ENCODE assay signal across 14 cellular contexts in genomic region chr13:40697711-40698110, GRCh38. TPM values are rescaled to one million over a fixed set of nuclear protein-coding genes. Genes with fewer than 3 reads are reported as not detected.
A peak's percentile ranks its signal among the peaks of the same experiment; 100 is the strongest.
DNase-seq lines count a peak whose midpoint lies in the region; ATAC-seq lines count a peak whose summit lies in the region.
"Had no signal": no experiment of that assay in that cellular context is flagged by ENCODE, and none has a peak within 500 bp of the region (broad histone marks: within the 10 kb centered on the region; RNA-seq: fewer than 3 reads in every experiment).

No MANE protein-coding gene starts in this region.

- no peak overlapping the region for H3K4me3 Mint-ChIP-seq in activated T-helper 1 cell treated with anti-CD3 and anti-CD28 coated beads, Interleukin-12 subunit alpha, Interleukin-12 subunit beta, Interleukin-2, Interleukin-4 antibody, amounts not matched to agents 30 ng/mL and 10 ng/mL and 1 ng/mL, durations not matched to agents 14 hours and 24 hours and 36 hours
- no peak overlapping the region for H3K4me3 Mint-ChIP-seq in CD4-positive, alpha-beta memory T cell
- H3K4me3 Mint-ChIP-seq: T-helper 17 cell had no signal

- H3K4me1 Mint-ChIP-seq in activated T-helper 1 cell treated with anti-CD3 and anti-CD28 coated beads, Interleukin-12 subunit alpha, Interleukin-12 subunit beta, Interleukin-2, Interleukin-4 antibody, amounts not matched to agents 30 ng/mL and 10 ng/mL and 1 ng/mL, durations not matched to agents 14 hours and 24 hours and 36 hours (ENCODE audit: low read depth): no peaks in the 10 kb centered on the region
- peaks cover 0 to 2% (median 0%) of the 10 kb centered on the region in 4 donors for H3K4me1 Mint-ChIP-seq in CD4-positive, alpha-beta memory T cell
- H3K4me1 Mint-ChIP-seq: T-helper 17 cell had no signal

- ATAC-seq in GM18873 (IDR thresholded peaks at IDR 0.05; ENCODE audit: low FRiP score, unreplicated experiment): peak; percentile 69
- ATAC-seq in GM21529 (IDR thresholded peaks at IDR 0.05; ENCODE audit: unreplicated experiment): peak; percentile 77
- peak; percentile 71 for ATAC-seq in HG03066 (IDR thresholded peaks at IDR 0.05; ENCODE audit: low read depth, unreplicated experiment)
- ATAC-seq: T-helper 17 cell had no signal

- CTCF ChIA-PET in CD4-positive, alpha-beta memory T cell (lab: Charles Lee; ENCODE audit: partially characterized antibody): interaction anchor here (1.6 kb wide), 1 partner anchor 15 kb away, joined by 4 read pairs; no protein-coding TSS in a partner anchor

- no peaks in the 10 kb centered on the region for H3K27me3 ChIP-seq in CD4-positive, alpha-beta memory T cell (ENCODE audit: insufficient read depth, low read length)
- H3K27me3 ChIP-seq: BLaER1 treated with 17β-estradiol and CSF1 and Interleukin-3, amounts not matched to agents 10 nM and 100 nM had no signal

- DNase-seq in myocyte (ENCODE audit: low read depth) (peak; percentile 56), NCI-H2196 treated with DMSO at 0.1 percent for 48 hours (lab: John Stamatoyannopoulos, UW; ENCODE audit: unreplicated experiment) (no peak), caudate nucleus (lab: John Stamatoyannopoulos, UW) (no peak)
- DNase-seq in activated T-helper 1 cell treated with anti-CD3 and anti-CD28 coated beads, Interleukin-12 subunit alpha, Interleukin-12 subunit beta, Interleukin-2, Interleukin-4 antibody, amounts not matched to agents 30 ng/mL and 10 ng/mL and 1 ng/mL, durations not matched to agents 14 hours and 24 hours and 36 hours (ENCODE audit: low spot score): no peak
- no peak for DNase-seq in CD4-positive, alpha-beta memory T cell
- DNase-seq: activated CD4-positive, alpha-beta T cell treated with anti-CD3 and anti-CD28 coated beads, Interleukin-2, amount 50 U/mL, for 1 hour; effector CD4-positive, alpha-beta T cell; NCI-H2171 treated with DMSO at 0.1 percent for 48 hours; PC-9; T-helper 17 cell had no signal

- intact Hi-C loops in activated T-helper 1 cell treated with anti-CD3 and anti-CD28 coated beads, Interleukin-12 subunit alpha, Interleukin-12 subunit beta, Interleukin-2, Interleukin-4 antibody, amounts not matched to agents 30 ng/mL and 10 ng/mL and 1 ng/mL, durations not matched to agents 14 hours and 24 hours and 36 hours (cut with micrococcal nuclease): no loop called here
- intact Hi-C loops in CD4-positive, alpha-beta memory T cell (cut with micrococcal nuclease): no loop called here

- no peaks in the 10 kb centered on the region for H3K9me3 Mint-ChIP-seq in activated T-helper 1 cell treated with anti-CD3 and anti-CD28 coated beads, Interleukin-12 subunit alpha, Interleukin-12 subunit beta, Interleukin-2, Interleukin-4 antibody, amounts not matched to agents 30 ng/mL and 10 ng/mL and 1 ng/mL, durations not matched to agents 14 hours and 24 hours and 36 hours
- H3K9me3 Mint-ChIP-seq in CD4-positive, alpha-beta memory T cell: no peaks in the 10 kb centered on the region

- H3K27me3 Mint-ChIP-seq in activated T-helper 1 cell treated with anti-CD3 and anti-CD28 coated beads, Interleukin-12 subunit alpha, Interleukin-12 subunit beta, Interleukin-2, Interleukin-4 antibody, amounts not matched to agents 30 ng/mL and 10 ng/mL and 1 ng/mL, durations not matched to agents 14 hours and 24 hours and 36 hours (ENCODE audit: insufficient read depth): no peaks in the 10 kb centered on the region
- peaks cover 0 to 2% of the 10 kb centered on the region in 2 donors for H3K27me3 Mint-ChIP-seq in CD4-positive, alpha-beta memory T cell
- H3K27me3 Mint-ChIP-seq: T-helper 17 cell had no signal

- no peaks in the 10 kb centered on the region for H3K9me3 ChIP-seq in CD4-positive, alpha-beta memory T cell (ENCODE audit: control insufficient read depth in 1 of 2, low read length in 2 of 2)

- no peaks in the 10 kb centered on the region for H3K4me1 ChIP-seq in CD4-positive, alpha-beta memory T cell (ENCODE audit: insufficient read depth, low read length)

- no peaks in the 10 kb centered on the region for H3K36me3 Mint-ChIP-seq in activated T-helper 1 cell treated with anti-CD3 and anti-CD28 coated beads, Interleukin-12 subunit alpha, Interleukin-12 subunit beta, Interleukin-2, Interleukin-4 antibody, amounts not matched to agents 30 ng/mL and 10 ng/mL and 1 ng/mL, durations not matched to agents 14 hours and 24 hours and 36 hours (ENCODE audit: low read depth)
- no peaks in the 10 kb centered on the region for H3K36me3 Mint-ChIP-seq in CD4-positive, alpha-beta memory T cell

- no peak overlapping the region for H3K4me3 ChIP-seq in CD4-positive, alpha-beta memory T cell (ENCODE audit: low read length in 2 of 2)
- H3K4me3 ChIP-seq: BLaER1 treated with 17β-estradiol and CSF1 and Interleukin-3, amounts not matched to agents 10 nM and 100 nM; PC-9 had no signal

- no peak overlapping the region for H3K27ac ChIP-seq in caudate nucleus (ENCODE audit: low read depth, low read length)
- no peak overlapping the region for H3K27ac ChIP-seq in CD4-positive, alpha-beta memory T cell (ENCODE audit: low read depth, low read length)
- H3K27ac ChIP-seq: BLaER1 treated with 17β-estradiol and CSF1 and Interleukin-3, amounts not matched to agents 10 nM and 100 nM; PC-9 had no signal

- no peak overlapping the region for H3K27ac Mint-ChIP-seq in activated T-helper 1 cell treated with anti-CD3 and anti-CD28 coated beads, Interleukin-12 subunit alpha, Interleukin-12 subunit beta, Interleukin-2, Interleukin-4 antibody, amounts not matched to agents 30 ng/mL and 10 ng/mL and 1 ng/mL, durations not matched to agents 14 hours and 24 hours and 36 hours
- H3K27ac Mint-ChIP-seq in CD4-positive, alpha-beta memory T cell: no peak overlapping the region
- H3K27ac Mint-ChIP-seq: T-helper 17 cell had no signal

- POLR2A ChIA-PET in CD4-positive, alpha-beta memory T cell (lab: Charles Lee; ENCODE audit: partially characterized antibody): no interaction called here

- no peaks in the 10 kb centered on the region for H3K36me3 ChIP-seq in CD4-positive, alpha-beta memory T cell (ENCODE audit: insufficient read depth, low read length)
- H3K36me3 ChIP-seq: BLaER1 treated with 17β-estradiol and CSF1 and Interleukin-3, amounts not matched to agents 10 nM and 100 nM had no signal

RNA-seq across cellular contexts. Expression of gene FOXO1, which starts 31.3 kb away (rescaled TPM):
- 6.2 and 12.5 TPM in 2 replicates for total RNA-seq in myocyte
- polyA plus RNA-seq in myocyte (2012): 4.4 TPM
- 41.9 and 43.1 TPM in 2 replicates for total RNA-seq in activated T-helper 1 cell treated with anti-CD3 and anti-CD28 coated beads, Interleukin-12 subunit alpha, Interleukin-12 subunit beta, Interleukin-2, Interleukin-4 antibody, amounts not matched to agents 30 ng/mL and 10 ng/mL and 1 ng/mL, durations not matched to agents 14 hours and 24 hours and 36 hours
- total RNA-seq in CD4-positive, alpha-beta memory T cell: 10 to 100 TPM; 68.0 to 68.4 TPM
- polyA plus RNA-seq in CD4-positive, alpha-beta memory T cell: 10 to 100 TPM; 35.2 to 72.3 TPM
